Comparison of ENCODE assay signal across 8 cellular contexts in genomic region chr16:8963825-8964441, GRCh38. TPM values are rescaled to one million over a fixed set of nuclear protein-coding genes. Genes with fewer than 3 reads are reported as not detected.
DNase-seq lines count a peak whose midpoint lies in the region; TF ChIP-seq lines count a peak whose summit lies in the region.

Gene USP7, minus strand, starts transcription at chr16:8963906. Its CDS starts 621 bp downstream, at chr16:8963285.

- in situ Hi-C loops in G401 (cut with HindIII; ENCODE audit: low sequenced_read_pairs) (no loop called here), HAP-1 (cut with MboI; ENCODE audit: low sequenced_read_pairs) (no loop called here)

- no peaks in the 10 kb centered on the region for H3K27me3 ChIP-seq in HAP-1 (ENCODE audit: low read depth)
- no peaks in the 10 kb centered on the region for H3K27me3 ChIP-seq in SJCRH30
- H3K27me3 ChIP-seq in neutrophil: no peaks in the 10 kb centered on the region

- H3K9me3 ChIP-seq in HAP-1 (no peaks in the 10 kb centered on the region), SJCRH30 (replicated peaks) (no peaks in the 10 kb centered on the region), neutrophil (no peaks in the 10 kb centered on the region)

- peak within 1 kb of the TSS; percentile 77 for H3K4me3 ChIP-seq in HAP-1
- peak within 1 kb of the TSS; percentile 73 for H3K4me3 ChIP-seq in SJCRH30
- peak within 1 kb of the TSS; percentile 73 to 75 for H3K4me3 ChIP-seq in neutrophil (ENCODE audit: low read depth in 1 of 2, low read length in 1 of 2)

- H3K4me1 ChIP-seq in HAP-1 (peaks cover 37% of the 10 kb centered on the region), SJCRH30 (peaks cover 15% of the 10 kb centered on the region), neutrophil (ENCODE audit: control insufficient read depth in 1 of 2, insufficient read depth in 1 of 2, low read depth in 1 of 2, low read length in 1 of 2) (peaks cover 40 to 47% of the 10 kb centered on the region in 2 experiments)

- peaks cover 3% of the 10 kb centered on the region; the same call in 1 of the 2 replicates for H3K36me3 ChIP-seq in HAP-1 (replicated peaks)
- H3K36me3 ChIP-seq in SJCRH30: no peaks in the 10 kb centered on the region
- no peaks in the 10 kb centered on the region for H3K36me3 ChIP-seq in neutrophil

- DNase-seq in G401 (ENCODE audit: low spot score) (peak; percentile 83), HAP-1 (ENCODE audit: low spot score in 2 of 2) (peak; percentile 83 to 93), M059J (ENCODE audit: low read depth) (peak; percentile 84), SJCRH30 (peak; percentile 87), foreskin melanocyte (peak; percentile 72), substantia nigra (lab: John Stamatoyannopoulos, UW) (peak; percentile 14 to 91 (median 70))
- peak; percentile 89 for DNase-seq in activated gamma-delta T cell treated with anti-CD3 and anti-CD28 coated beads, Interleukin-2, amount 50 U/mL, for 16 hours (ENCODE audit: low read depth)

- H3K27ac ChIP-seq in SJCRH30: no peak within 1 kb of the TSS
- peak within 1 kb of the TSS; percentile 94 for H3K27ac ChIP-seq in neutrophil
- H3K27ac ChIP-seq in substantia nigra (ENCODE audit: low read depth, low read length, poor library complexity, severe bottlenecking): peak within 1 kb of the TSS; percentile 72

- TF ChIP-seq CTCF in neutrophil (IDR thresholded peaks at IDR 0.05): no peak

RNA-seq across cellular contexts. Expression of gene USP7, which starts in this region (rescaled TPM):
- 20.3 and 29.2 TPM in 2 replicates for total RNA-seq in G401 (2014; rRNA removed; shearing (Covaris generic))
- total RNA-seq in M059J (2014; rRNA removed; shearing (Covaris generic)): 35.0 and 56.1 TPM in 2 replicates
- total RNA-seq in SJCRH30 (2014; rRNA removed; shearing (Covaris generic)): 83.7 and 91.7 TPM in 2 replicates
